9 cellular contexts compared by ENCODE assay signal in the genomic region with DNA sequence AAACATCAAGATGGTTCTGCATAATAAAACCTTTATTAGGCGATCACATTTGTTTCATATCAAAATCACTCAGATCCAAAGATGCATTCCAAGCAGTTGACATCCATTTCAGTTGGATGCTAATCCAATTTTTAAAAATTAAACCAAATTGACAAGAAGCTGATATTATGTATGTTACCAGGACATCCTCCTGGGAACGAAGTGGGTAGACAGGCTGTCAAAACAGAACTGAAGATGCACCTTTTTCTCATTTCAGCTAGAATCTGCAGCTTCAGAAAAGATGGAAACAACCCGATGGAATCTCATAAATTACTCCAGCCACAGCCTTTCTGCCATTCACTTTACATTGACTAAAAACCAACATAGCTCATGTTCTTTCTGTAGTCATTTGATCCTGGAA.
"Had no signal": no experiment of that assay in that cellular context is flagged by ENCODE, and none has a peak within 500 bp of the region (broad histone marks: within the 10 kb centered on the region; RNA-seq: fewer than 3 reads in every experiment).

No MANE protein-coding gene starts in this region.

- H3K27ac Mint-ChIP-seq: GM23338, HFFc6 had no signal

- H3K36me3 ChIP-seq: HAP-1 had no signal

- H3K4me1 ChIP-seq: HAP-1 had no signal

- ATAC-seq: GM23338, HCT116 had no signal

- H3K9ac ChIP-seq: GM23248 had no signal

- H3K4me3 ChIP-seq: GM23248, GM23338, HAP-1 had no signal

- H2AFZ ChIP-seq: GM23248, GM23338 had no signal

- H3K9me3 ChIP-seq: HAP-1 had no signal

- H3K9me3 Mint-ChIP-seq: GM23338 had no signal

- DNase-seq: GM23248, GOT3, H7, H9, HCEC 1CT, HFFc6 had no signal

- H3K4me2 ChIP-seq: GM23338 had no signal

- H3K4me3 Mint-ChIP-seq: GM23338, H9, HFFc6 had no signal

- H3K27ac ChIP-seq: GM23248 had no signal
